Comparison of ENCODE assay signal across 23 cellular contexts in the genomic region with DNA sequence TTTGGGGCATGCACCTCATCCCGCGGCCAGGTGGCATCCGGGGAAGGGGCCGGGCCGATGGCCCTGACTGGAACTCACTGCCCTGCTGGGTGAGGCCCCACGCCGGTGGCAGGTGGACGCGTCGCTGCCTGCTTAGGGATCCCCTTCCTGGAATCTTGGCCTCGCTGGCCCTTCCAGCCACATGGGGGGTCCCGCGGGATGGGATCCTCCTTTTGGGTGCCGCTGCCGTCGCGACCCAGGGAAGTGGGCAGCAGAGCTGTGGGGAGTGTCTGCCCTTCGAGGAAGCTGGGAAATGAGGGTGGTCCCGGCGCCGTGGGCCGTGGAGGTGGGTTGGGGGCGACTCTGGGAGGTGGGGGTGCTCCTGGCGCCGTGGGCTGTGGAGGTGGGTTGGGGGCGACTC. TPM values are rescaled to one million over a fixed set of nuclear protein-coding genes. Genes with fewer than 3 reads are reported as not detected.
DNase-seq lines count a peak whose midpoint lies in the region; ATAC-seq and TF ChIP-seq lines count a peak whose summit lies in the region.
"Had no signal": no experiment of that assay in that cellular context is flagged by ENCODE, and none has a peak within 500 bp of the region (broad histone marks: within the 10 kb centered on the region; RNA-seq: fewer than 3 reads in every experiment).

No MANE protein-coding gene starts in this region.

- peaks cover 90% of the 10 kb centered on the region for H3K36me3 Mint-ChIP-seq in effector memory CD8-positive, alpha-beta T cell (ENCODE audit: insufficient read depth)

- no peak for TF ChIP-seq EP300 in transverse colon (IDR thresholded peaks at IDR 0.05; ENCODE audit: low read depth)

- H3K27ac Mint-ChIP-seq in effector memory CD8-positive, alpha-beta T cell = peak overlapping the region; percentile 77 to 90

- WGBS in heart left ventricle, 4 donors = 90 to 94% (median 93%) methylated on average over 18 to 26 of the region's 26 CpGs
- 43 to 83% methylated on average over 1 to 13 of the region's 26 CpGs for whole genome bisulfite sequencing in transverse colon (ENCODE audit: low coverage in 1 of 2), 2 donors

- H3K9me3 ChIP-seq in heart left ventricle = no peaks in the 10 kb centered on the region
- no peaks in the 10 kb centered on the region for H3K9me3 ChIP-seq in mucosa of stomach (ENCODE audit: control insufficient read depth, low read length)
- H3K9me3 ChIP-seq in transverse colon = no peaks in the 10 kb centered on the region
- H3K9me3 ChIP-seq: SJSA1 had no signal

- TF ChIP-seq POLR2A in heart left ventricle (IDR thresholded peaks at IDR 0.05) (no peak), transverse colon (IDR thresholded peaks at IDR 0.05) (no peak)

- no peaks in the 10 kb centered on the region for H3K27me3 Mint-ChIP-seq in effector memory CD8-positive, alpha-beta T cell

- peak overlapping the region in 1 of 2 donors; percentile 21 for H3K4me3 Mint-ChIP-seq in effector memory CD8-positive, alpha-beta T cell
- H3K4me3 Mint-ChIP-seq: neural progenitor cell had no signal

- peak in 1 of 4 donors; percentile 1 for ATAC-seq in heart left ventricle
- ATAC-seq in left cardiac atrium = no peak
- ATAC-seq in effector memory CD8-positive, alpha-beta T cell (replicated peaks) = no peak

- TF ChIP-seq CTCF in heart left ventricle (IDR thresholded peaks at IDR 0.05) (no peak), transverse colon (IDR thresholded peaks at IDR 0.05) (no peak)

- H3K9me3 Mint-ChIP-seq in effector memory CD8-positive, alpha-beta T cell = no peaks in the 10 kb centered on the region
- H3K9me3 Mint-ChIP-seq: neural progenitor cell had no signal

- intact Hi-C loops in heart left ventricle (cut with DNase I) = no loop called here
- intact Hi-C loops in left cardiac atrium (cut with DNase I) = no loop called here
- intact Hi-C loops in transverse colon (cut with DNase I; ENCODE audit: low total_unique reads) = no loop called here

- no peak overlapping the region for H3K4me3 ChIP-seq in heart left ventricle
- peak overlapping the region; percentile 63 for H3K4me3 ChIP-seq in mucosa of stomach (ENCODE audit: low read length)
- peak overlapping the region in 2 of 4 donors; percentile 16 to 31 for H3K4me3 ChIP-seq in transverse colon
- H3K4me3 ChIP-seq: neural progenitor cell, SJSA1 had no signal

- H3K4me1 Mint-ChIP-seq in effector memory CD8-positive, alpha-beta T cell (ENCODE audit: low read depth in 2 of 2) = peaks cover 11 to 15% of the 10 kb centered on the region in 2 donors

- H3K36me3 ChIP-seq in heart left ventricle (peaks cover 0 to 74% (median 34%) of the 10 kb centered on the region in 9 donors), mucosa of stomach (ENCODE audit: control insufficient read depth, insufficient read depth, low read length) (peaks cover 17% of the 10 kb centered on the region), transverse colon (peaks cover 0 to 24% (median 9%) of the 10 kb centered on the region in 4 donors)
- H3K36me3 ChIP-seq: neural progenitor cell had no signal

- DNase-seq in heart left ventricle (no peak), left cardiac atrium (no peak), transverse colon (no peak), AML-193 (lab: John Stamatoyannopoulos, UW) (no peak), NCI-H1694 treated with DMSO at 0.1 percent for 48 hours (lab: John Stamatoyannopoulos, UW) (no peak), SK-N-DZ (ENCODE audit: low spot score) (no peak)
- no peak for DNase-seq in effector memory CD8-positive, alpha-beta T cell
- DNase-seq: 8988T; activated CD4-positive, alpha-beta T cell treated with anti-CD3 and anti-CD28 coated beads, Interleukin-2, amount 50 U/mL, for 1 hour; activated CD8-positive, alpha-beta memory T cell treated with anti-CD3 and anti-CD28 coated beads, Interleukin-2, amount 50 U/mL, for 48 hours; activated effector memory CD4-positive, alpha-beta T cell treated with Interleukin-2 at 50 U/mL for 16 hours; dermis blood vessel endothelial cell; foreskin keratinocyte; H7; KBM-7; midbrain; NCI-H1694; NCI-H226; OCI-M1; T-helper 2 cell had no signal

- H3K27ac ChIP-seq in heart left ventricle (peak overlapping the region in 10 of 12 donors; percentile 6 to 78 (median 68)), transverse colon (peak overlapping the region; percentile 92 to 96 (median 93))
- H3K27ac ChIP-seq: foreskin keratinocyte, neural progenitor cell, SJSA1 had no signal

- in situ Hi-C loops in transverse colon (cut with MboI; ENCODE audit: low pct_ligation_motif_present in 1 of 4, low pct_unique_long_range_greater_than_20kb in 1 of 4, low sequenced_read_pairs in 3 of 4) = no loop called here

- H3K4me1 ChIP-seq in heart left ventricle = peaks cover 0 to 59% (median 35%) of the 10 kb centered on the region in 12 donors
- peaks cover 61% of the 10 kb centered on the region for H3K4me1 ChIP-seq in mucosa of stomach (ENCODE audit: control insufficient read depth, insufficient read depth, low read length)
- H3K4me1 ChIP-seq in transverse colon = peaks cover 15 to 53% (median 41%) of the 10 kb centered on the region in 4 donors
- H3K4me1 ChIP-seq: neural progenitor cell had no signal

- no peaks in the 10 kb centered on the region for H3K27me3 ChIP-seq in heart left ventricle
- no peaks in the 10 kb centered on the region for H3K27me3 ChIP-seq in mucosa of stomach (ENCODE audit: control insufficient read depth, insufficient read depth, low read length)
- no peaks in the 10 kb centered on the region for H3K27me3 ChIP-seq in transverse colon
- H3K27me3 ChIP-seq: neural progenitor cell, SJSA1 had no signal

- H3K9ac ChIP-seq in mucosa of stomach (ENCODE audit: low read length) = peak overlapping the region; percentile 78
- H3K9ac ChIP-seq: neural progenitor cell had no signal

RNA-seq across cellular contexts. Expression of a gene that starts 12.8 kb away (rescaled TPM):
- total RNA-seq in heart left ventricle (100 to 1,000 TPM in 1 of 9 donors, 10 to 100 TPM in 8; 60.6 to 121 (median 79.5) TPM), left cardiac atrium (10 to 100 TPM; 50.4 to 84.4 TPM), transverse colon (100 to 1,000 TPM in 2 of 4 donors, 10 to 100 TPM in 2; 46.8 to 325 (median 112) TPM)
- polyA plus RNA-seq in heart left ventricle = 100 to 1,000 TPM in 1 of 2 donors, 10 to 100 TPM in 1; 59.4 to 144 TPM
- 6.8 and 13.6 TPM in 2 replicates for polyA plus RNA-seq in SK-N-DZ (2014; cell fraction: cytosol; rRNA removed)
- polyA plus RNA-seq in SK-N-DZ (2014; cell fraction: nucleus; rRNA removed) = 4.5 and 6.9 TPM in 2 replicates
